35 cellular contexts compared by ENCODE assay signal in genomic region chrX:41890026-41890423, GRCh38.
"Had no signal": no experiment of that assay in that cellular context is flagged by ENCODE, and none has a peak within 500 bp of the region (broad histone marks: within the 10 kb centered on the region; RNA-seq: fewer than 3 reads in every experiment).

No MANE protein-coding gene starts in this region.

- H3K9me3 Mint-ChIP-seq: activated CD4-positive, alpha-beta memory T cell treated with anti-CD3 and anti-CD28 coated beads, Interleukin-2, amount 10 ng/mL, durations not matched to agents 7 days and 5 days; central memory CD8-positive, alpha-beta T cell had no signal

- H3K27ac ChIP-seq: brain microvascular endothelial cell, cardiac muscle cell, RWPE1, VCaP had no signal

- H3K27me3 ChIP-seq: brain microvascular endothelial cell, cardiac muscle cell, MG63 had no signal

- H3K9me3 ChIP-seq: MG63 had no signal

- ATAC-seq: activated CD8-positive, alpha-beta memory T cell treated with anti-CD3 and anti-CD28 coated beads, Interleukin-2, amount 10 ng/mL, durations not matched to agents 7 days and 5 days; activated naive CD8-positive, alpha-beta T cell treated with anti-CD3 and anti-CD28 coated beads, Interleukin-2, amount 50 U/mL, for 24 hours; Right ventricle myocardium inferior; SK-N-SH treated with all-trans-retinoic acid at 6 μM for 48 hours; T-cell; T-helper 17 cell had no signal

- H3K4me3 Mint-ChIP-seq: activated B cell treated with CpG ODN at 0.5 μM for 24 hours; activated CD4-positive, alpha-beta memory T cell treated with anti-CD3 and anti-CD28 coated beads, Interleukin-2, amount 10 ng/mL, durations not matched to agents 7 days and 5 days; activated CD8-positive, alpha-beta memory T cell treated with anti-CD3 and anti-CD28 coated beads, Interleukin-2, amount 10 ng/mL, durations not matched to agents 7 days and 5 days; activated naive CD4-positive, alpha-beta T cell treated with anti-CD3 and anti-CD28 coated beads, Interleukin-2, amount 10 ng/mL, durations not matched to agents 7 days and 5 days; activated naive CD8-positive, alpha-beta T cell; activated naive CD8-positive, alpha-beta T cell treated with anti-CD3 and anti-CD28 coated beads, Interleukin-2, amount 50 U/mL, for 24 hours; central memory CD8-positive, alpha-beta T cell; T-cell; T-helper 17 cell had no signal

- H3K4me3 ChIP-seq: cardiac muscle cell, MG63 had no signal

- H3K27me3 Mint-ChIP-seq: activated B cell treated with CpG ODN at 0.5 μM for 24 hours; activated CD4-positive, alpha-beta memory T cell treated with anti-CD3 and anti-CD28 coated beads, Interleukin-2, amount 10 ng/mL, durations not matched to agents 7 days and 5 days; activated CD8-positive, alpha-beta memory T cell treated with anti-CD3 and anti-CD28 coated beads, Interleukin-2, amount 10 ng/mL, durations not matched to agents 7 days and 5 days; activated naive CD4-positive, alpha-beta T cell treated with anti-CD3 and anti-CD28 coated beads, Interleukin-2, amount 10 ng/mL, durations not matched to agents 7 days and 5 days; activated naive CD8-positive, alpha-beta T cell; activated naive CD8-positive, alpha-beta T cell treated with anti-CD3 and anti-CD28 coated beads, Interleukin-2, amount 50 U/mL, for 24 hours; central memory CD8-positive, alpha-beta T cell; T-cell; T-helper 17 cell had no signal

- H3K36me3 ChIP-seq: brain microvascular endothelial cell, cardiac muscle cell, MG63 had no signal

- DNase-seq: activated B cell treated with CpG ODN at 0.5 μM for 24 hours; activated CD4-positive, alpha-beta memory T cell treated with anti-CD3 and anti-CD28 coated beads, Interleukin-2, amount 10 ng/mL, durations not matched to agents 7 days and 5 days; activated CD4-positive, alpha-beta T cell treated with anti-CD3 and anti-CD28 coated beads for 4 hours; activated CD4-positive, CD25-positive, alpha-beta regulatory T cell treated with anti-CD3 and anti-CD28 coated beads, Interleukin-2, amount 50 U/mL, for 72 hours; activated CD8-positive, alpha-beta memory T cell treated with anti-CD3 and anti-CD28 coated beads for 24 hours; activated CD8-positive, alpha-beta memory T cell treated with anti-CD3 and anti-CD28 coated beads, Interleukin-2, amount 10 ng/mL, durations not matched to agents 7 days and 5 days; activated CD8-positive, alpha-beta memory T cell treated with anti-CD3 and anti-CD28 coated beads, Interleukin-2, amount 50 U/mL, for 48 hours; activated effector memory CD4-positive, alpha-beta T cell treated with Interleukin-2 at 50 U/mL for 16 hours; activated naive CD4-positive, alpha-beta T cell treated with anti-CD3 and anti-CD28 coated beads, Interleukin-2, amount 10 ng/mL, durations not matched to agents 7 days and 5 days; activated naive CD8-positive, alpha-beta T cell treated with anti-CD3 and anti-CD28 coated beads, Interleukin-2, amount 50 U/mL, for 24 hours; activated T-cell treated with anti-CD3 and anti-CD28 coated beads, Interleukin-2, amount 50 U/mL, for 48 hours; anterior cingulate cortex; brain microvascular endothelial cell; Karpas-422; MG63; NCI-H1105 treated with DMSO at 0.1 percent for 48 hours; NCI-H1436; NCI-H1694; NCI-H1930; NCI-H2081 treated with DMSO at 0.1 percent for 48 hours; NCI-H226; NCI-H446 treated with DMSO at 0.1 percent for 48 hours; NCI-H524; NCI-H69; SIG-M5; T-cell; T-helper 17 cell; T-helper 9 cell had no signal

- H3K27ac Mint-ChIP-seq: activated B cell treated with CpG ODN at 0.5 μM for 24 hours; activated CD4-positive, alpha-beta memory T cell treated with anti-CD3 and anti-CD28 coated beads, Interleukin-2, amount 10 ng/mL, durations not matched to agents 7 days and 5 days; activated CD8-positive, alpha-beta memory T cell treated with anti-CD3 and anti-CD28 coated beads, Interleukin-2, amount 10 ng/mL, durations not matched to agents 7 days and 5 days; activated naive CD4-positive, alpha-beta T cell treated with anti-CD3 and anti-CD28 coated beads, Interleukin-2, amount 10 ng/mL, durations not matched to agents 7 days and 5 days; activated naive CD8-positive, alpha-beta T cell; activated naive CD8-positive, alpha-beta T cell treated with anti-CD3 and anti-CD28 coated beads, Interleukin-2, amount 50 U/mL, for 24 hours; T-cell; T-helper 17 cell had no signal
